ENCODE assay signal across 16 cellular contexts in genomic region chr6:137656735-137657134, GRCh38.
"Had no signal": no experiment of that assay in that cellular context is flagged by ENCODE, and none has a peak within 500 bp of the region (broad histone marks: within the 10 kb centered on the region; RNA-seq: fewer than 3 reads in every experiment).

No MANE protein-coding gene starts in this region.

- H3K4me1 ChIP-seq: adrenal gland, gastroesophageal sphincter, prostate gland, testis, upper lobe of right lung had no signal

- H3K9me3 ChIP-seq: prostate gland, testis had no signal

- ATAC-seq: gastroesophageal sphincter, heart right ventricle, left colon, right cardiac atrium, upper lobe of right lung had no signal

- H3K27me3 ChIP-seq: adrenal gland, gastroesophageal sphincter, heart right ventricle, stomach, testis, upper lobe of right lung had no signal

- H3K36me3 ChIP-seq: adrenal gland, gastroesophageal sphincter, heart right ventricle, prostate gland, stomach, upper lobe of right lung had no signal

- H3K27ac ChIP-seq: adrenal gland, gastroesophageal sphincter, heart right ventricle, prostate gland, stomach, testis, upper lobe of right lung had no signal

- H3K4me3 Mint-ChIP-seq: endodermal cell, mesothelial cell of epicardium had no signal

- H3K4me3 ChIP-seq: adrenal gland, gastroesophageal sphincter, heart right ventricle, lung, prostate gland, stomach, testis, upper lobe of right lung had no signal

- H3K27ac Mint-ChIP-seq: endodermal cell had no signal

- DNase-seq: activated gamma-delta T cell treated with Interleukin-2 at 50 U/mL for 16 hours, adrenal gland, dermis blood vessel endothelial cell, endodermal cell, erythroblast, heart right ventricle, left colon, right cardiac atrium, stomach, T-helper 9 cell, testis, upper lobe of right lung had no signal
